ENCODE assay signal across 29 cellular contexts in the genomic region with DNA sequence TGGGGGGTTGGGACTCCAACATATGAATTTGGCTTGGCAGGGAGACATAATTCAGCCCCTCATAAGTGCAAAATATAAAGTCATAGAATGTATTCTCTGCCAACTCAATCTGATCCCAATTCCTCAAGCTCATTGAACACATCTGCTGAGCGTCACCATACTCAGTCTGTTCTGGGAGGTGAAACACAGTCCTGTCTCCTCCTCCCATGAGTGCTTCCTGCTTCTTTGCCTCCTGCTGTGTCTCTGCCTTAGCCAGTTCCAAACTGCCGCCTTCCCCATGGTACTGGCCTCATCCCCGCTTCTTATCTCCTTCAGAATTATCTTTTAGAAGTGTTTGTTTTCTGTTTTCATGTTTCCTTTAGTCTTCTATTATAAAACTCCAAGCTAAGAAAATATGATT.
"Had no signal": no experiment of that assay in that cellular context is flagged by ENCODE, and none has a peak within 500 bp of the region (broad histone marks: within the 10 kb centered on the region; RNA-seq: fewer than 3 reads in every experiment).

No MANE protein-coding gene starts in this region.

- DNase-seq: activated CD4-positive, alpha-beta memory T cell treated with anti-CD3 and anti-CD28 coated beads, Interleukin-2, amount 10 ng/mL, durations not matched to agents 7 days and 5 days; activated CD4-positive, alpha-beta T cell treated with anti-CD3 and anti-CD28 coated beads for 4 hours; activated CD4-positive, alpha-beta T cell treated with anti-CD3 and anti-CD28 coated beads, Interleukin-2, amount 10 ng/mL, durations not matched to agents 7 days and 5 days; activated CD4-positive, alpha-beta T cell treated with anti-CD3 and anti-CD28 coated beads, Interleukin-2, amount 50 U/mL, for 4 hours; activated CD4-positive, CD25-positive, alpha-beta regulatory T cell; activated CD4-positive, CD25-positive, alpha-beta regulatory T cell treated with anti-CD3 and anti-CD28 coated beads, Interleukin-2, amount 50 U/mL, for 72 hours; activated CD8-positive, alpha-beta memory T cell treated with anti-CD3 and anti-CD28 coated beads, Interleukin-2, amount 50 U/mL, for 48 hours; activated gamma-delta T cell; activated naive CD4-positive, alpha-beta T cell; activated naive CD4-positive, alpha-beta T cell treated with anti-CD3 and anti-CD28 coated beads, Interleukin-2, amount 10 ng/mL, durations not matched to agents 7 days and 5 days; activated naive CD8-positive, alpha-beta T cell treated with anti-CD3 and anti-CD28 coated beads, Interleukin-2, amount 10 ng/mL, durations not matched to agents 7 days and 5 days; activated T-cell treated with anti-CD3 and anti-CD28 coated beads for 4 hours; activated T-cell treated with anti-CD3 and anti-CD28 coated beads, Interleukin-2, amount 50 U/mL, for 24 hours; activated T-cell treated with anti-CD3 and anti-CD28 coated beads, Interleukin-2, amount 50 U/mL, for 72 hours; central memory CD4-positive, alpha-beta T cell; cerebellar nuclear complex; dorsolateral prefrontal cortex; effector memory CD4-positive, alpha-beta T cell; endodermal cell; head of caudate nucleus; T-helper 1 cell; T-helper 17 cell; T1000 had no signal

- H3K36me3 ChIP-seq: ascending aorta, breast epithelium, cardiac muscle cell had no signal

- H3K4me1 ChIP-seq: breast epithelium had no signal

- H3K4me3 ChIP-seq: ascending aorta, breast epithelium, cardiac muscle cell, coronary artery, dorsolateral prefrontal cortex had no signal

- H3K9me3 ChIP-seq: ascending aorta, breast epithelium had no signal

- H3K27me3 ChIP-seq: ascending aorta, breast epithelium, cardiac muscle cell had no signal

- H3K27ac ChIP-seq: ascending aorta, breast epithelium, cardiac muscle cell, coronary artery, dorsolateral prefrontal cortex had no signal

- ATAC-seq: activated naive CD4-positive, alpha-beta T cell treated with anti-CD3 and anti-CD28 coated beads, Interleukin-2, amount 50 U/mL, for 72 hours; activated T-cell treated with anti-CD3 and anti-CD28 coated beads, Interleukin-2, amount 50 U/mL, for 72 hours; esophagus mucosa; T-helper 17 cell had no signal
